Comparison of ENCODE assay signal across 9 cellular contexts in the genomic region with DNA sequence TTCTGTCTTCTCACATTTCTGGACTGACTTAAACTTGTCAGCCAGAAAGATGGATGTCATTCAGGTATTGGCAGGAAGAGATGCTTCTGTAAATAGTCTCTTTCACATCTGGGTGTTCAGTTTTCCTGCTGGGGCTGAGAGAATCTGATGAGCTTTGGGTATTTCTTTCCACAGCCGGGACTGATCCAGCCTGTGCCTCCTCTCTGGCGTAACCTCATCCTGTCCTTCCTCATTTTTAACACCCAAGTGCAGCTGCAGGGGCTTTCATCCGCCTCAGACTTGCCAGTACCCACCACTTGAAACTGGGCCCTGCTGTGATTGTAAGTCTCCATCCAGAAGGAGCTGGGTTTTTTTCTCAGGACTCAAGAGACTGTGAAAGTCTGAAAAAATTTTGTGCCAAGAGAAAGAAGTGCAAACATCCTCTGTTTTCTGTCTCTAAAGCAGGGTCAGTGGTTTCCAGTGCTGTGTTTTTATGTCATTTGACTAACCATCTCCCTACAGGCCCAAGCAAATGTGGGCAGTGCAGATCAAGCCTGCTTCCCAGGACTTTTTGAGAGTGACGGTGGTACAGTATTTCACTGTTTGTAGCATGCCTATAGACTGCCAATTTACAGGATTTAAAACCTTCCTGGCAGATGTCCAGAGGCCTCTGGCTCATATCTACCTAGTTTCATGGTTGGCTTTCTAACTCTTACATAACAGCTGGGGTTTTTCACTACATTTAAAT.
DNase-seq lines count a peak whose midpoint lies in the region; ATAC-seq and TF ChIP-seq lines count a peak whose summit lies in the region.
"Had no signal": no experiment of that assay in that cellular context is flagged by ENCODE, and none has a peak within 500 bp of the region (broad histone marks: within the 10 kb centered on the region; RNA-seq: fewer than 3 reads in every experiment).

No MANE protein-coding gene starts in this region.

- H3K4me3 Mint-ChIP-seq in osteocyte (ENCODE audit: unreplicated experiment), result no peak overlapping the region
- H3K4me3 Mint-ChIP-seq in Caco-2 (ENCODE audit: unreplicated experiment), result no peak overlapping the region
- no peak overlapping the region for H3K4me3 Mint-ChIP-seq in stimulated activated memory B cell treated with anti-CD40 and anti-IgM and Interleukin-4, amounts not matched to agents 10 μg/mL and 1 μg/mL and 100 μg/mL, for 72 hours
- H3K4me3 Mint-ChIP-seq: stimulated activated naive CD8-positive, alpha-beta T cell treated with anti-CD3 and anti-CD28 coated beads, Interleukin-15, Interleukin-2, amounts not matched to agents 100 ng/mL and 50 ng/mL, for 24 hours had no signal

- DNase-seq in NCI-H146 (lab: John Stamatoyannopoulos, UW) (peak; percentile 50), epithelial cell of prostate (ENCODE audit: low read depth, low spot score) (peak; percentile 8), osteocyte (ENCODE audit: extremely low spot score, unreplicated experiment) (no peak), OCI-M2 (lab: John Stamatoyannopoulos, UW; ENCODE audit: unreplicated experiment) (no peak), NCI-H510A (lab: John Stamatoyannopoulos, UW) (no peak), Caco-2 (no peak)

- no TSS peak for BruUV-seq in Caco-2 (replicated peaks; lab: Mats Ljungman, UMichigan)

- H3K27ac Mint-ChIP-seq in osteocyte (ENCODE audit: unreplicated experiment) (peak overlapping the region; percentile 86), Caco-2 (ENCODE audit: unreplicated experiment) (no peak overlapping the region)
- no peak overlapping the region for H3K27ac Mint-ChIP-seq in stimulated activated memory B cell treated with anti-CD40 and anti-IgM and Interleukin-4, amounts not matched to agents 10 μg/mL and 1 μg/mL and 100 μg/mL, for 72 hours
- H3K27ac Mint-ChIP-seq: stimulated activated naive CD8-positive, alpha-beta T cell treated with anti-CD3 and anti-CD28 coated beads, Interleukin-15, Interleukin-2, amounts not matched to agents 100 ng/mL and 50 ng/mL, for 24 hours had no signal

- H3K4me3 ChIP-seq in Caco-2 (ENCODE audit: low read depth, low read length), result no peak overlapping the region

- TF ChIP-seq CTCF in osteocyte (IDR thresholded peaks at IDR 0.05) (no peak), Caco-2 (IDR thresholded peaks at IDR 0.05; ENCODE audit: insufficient read depth in 1 of 2, low read depth in 1 of 2, low read length in 1 of 2, severe bottlenecking in 1 of 2, unreplicated experiment in 1 of 2) (no peak)

- H3K27ac ChIP-seq in epithelial cell of prostate, result no peak overlapping the region

- no peaks in the 10 kb centered on the region for H3K27me3 Mint-ChIP-seq in osteocyte (ENCODE audit: unreplicated experiment)
- H3K27me3 Mint-ChIP-seq in Caco-2 (ENCODE audit: insufficient read depth, unreplicated experiment), result no peaks in the 10 kb centered on the region
- H3K27me3 Mint-ChIP-seq in stimulated activated memory B cell treated with anti-CD40 and anti-IgM and Interleukin-4, amounts not matched to agents 10 μg/mL and 1 μg/mL and 100 μg/mL, for 72 hours, result no peaks in the 10 kb centered on the region

- no peaks in the 10 kb centered on the region for H3K27me3 ChIP-seq in Caco-2 (replicated peaks; ENCODE audit: control insufficient read depth, insufficient read depth, low read length)

- ATAC-seq in GM19467 (IDR thresholded peaks at IDR 0.05; ENCODE audit: unreplicated experiment), result peak; percentile 39
- no peak for ATAC-seq in stimulated activated memory B cell treated with anti-CD40 and anti-IgM and Interleukin-4, amounts not matched to agents 10 μg/mL and 1 μg/mL and 100 μg/mL, for 72 hours

- H3K9me3 ChIP-seq in Caco-2, result no peaks in the 10 kb centered on the region

- peaks cover 14% of the 10 kb centered on the region for H3K4me1 Mint-ChIP-seq in osteocyte (ENCODE audit: unreplicated experiment)
- H3K4me1 Mint-ChIP-seq in Caco-2 (ENCODE audit: low read depth, unreplicated experiment), result no peaks in the 10 kb centered on the region
- H3K4me1 Mint-ChIP-seq in stimulated activated memory B cell treated with anti-CD40 and anti-IgM and Interleukin-4, amounts not matched to agents 10 μg/mL and 1 μg/mL and 100 μg/mL, for 72 hours, result no peaks in the 10 kb centered on the region

- POLR2A ChIA-PET in Caco-2 (lab: Charles Lee), result no interaction called here

- H3K36me3 Mint-ChIP-seq in osteocyte (ENCODE audit: unreplicated experiment) (no peaks in the 10 kb centered on the region), Caco-2 (ENCODE audit: insufficient read depth, unreplicated experiment) (no peaks in the 10 kb centered on the region)
- no peaks in the 10 kb centered on the region for H3K36me3 Mint-ChIP-seq in stimulated activated memory B cell treated with anti-CD40 and anti-IgM and Interleukin-4, amounts not matched to agents 10 μg/mL and 1 μg/mL and 100 μg/mL, for 72 hours

- intact Hi-C loops in Caco-2 (cut with micrococcal nuclease; ENCODE audit: unreplicated experiment), result no loop called here

- CTCF ChIA-PET in Caco-2 (lab: Charles Lee), result no interaction called here

- H3K9me3 Mint-ChIP-seq in osteocyte (ENCODE audit: unreplicated experiment), result no peaks in the 10 kb centered on the region
- H3K9me3 Mint-ChIP-seq in Caco-2 (ENCODE audit: unreplicated experiment), result no peaks in the 10 kb centered on the region
- H3K9me3 Mint-ChIP-seq in stimulated activated memory B cell treated with anti-CD40 and anti-IgM and Interleukin-4, amounts not matched to agents 10 μg/mL and 1 μg/mL and 100 μg/mL, for 72 hours, result no peaks in the 10 kb centered on the region
- H3K9me3 Mint-ChIP-seq: stimulated activated naive CD8-positive, alpha-beta T cell treated with anti-CD3 and anti-CD28 coated beads, Interleukin-15, Interleukin-2, amounts not matched to agents 100 ng/mL and 50 ng/mL, for 24 hours had no signal

- H3K36me3 ChIP-seq in Caco-2 (ENCODE audit: control insufficient read depth, insufficient read depth, low read length), result no peaks in the 10 kb centered on the region

- H3K4me1 ChIP-seq in Caco-2, result no peaks in the 10 kb centered on the region

Comparison
In these comparisons a context has a peak if more than half of its experiments do, and no peak if none do; other contexts are left out.
1. DNase-seq: peak in NCI-H146 (single experiment) and epithelial cell of prostate (single experiment); none in osteocyte (single experiment), OCI-M2 (single experiment), NCI-H510A (single experiment) and Caco-2 (0 of 2).